In genomic region chr19:15287496-15287895, GRCh38 we compare ENCODE assay signal across 12 cellular contexts. TPM values are rescaled to one million over a fixed set of nuclear protein-coding genes. Genes with fewer than 3 reads are reported as not detected.
DNase-seq lines count a peak whose midpoint lies in the region; TF ChIP-seq lines count a peak whose summit lies in the region.
"Had no signal": no experiment of that assay in that cellular context is flagged by ENCODE, and none has a peak within 500 bp of the region (broad histone marks: within the 10 kb centered on the region; RNA-seq: fewer than 3 reads in every experiment).

No MANE protein-coding gene starts in this region.

- H3K4me1 Mint-ChIP-seq in T-helper 2 cell treated with Interferon-gamma antibody and Interleukin-4, amounts not matched to agents 5 μg/mL and 100 μg/mL, for 36 hours (ENCODE audit: low read depth) = peaks cover 88% of the 10 kb centered on the region
- H3K4me1 Mint-ChIP-seq in glutamatergic neuron (ENCODE audit: low read depth, unreplicated experiment) = peaks cover 77% of the 10 kb centered on the region

- no peaks in the 10 kb centered on the region for H3K9me3 Mint-ChIP-seq in T-helper 2 cell treated with Interferon-gamma antibody and Interleukin-4, amounts not matched to agents 5 μg/mL and 100 μg/mL, for 36 hours
- peaks cover 18% of the 10 kb centered on the region for H3K9me3 Mint-ChIP-seq in glutamatergic neuron (ENCODE audit: unreplicated experiment)

- H3K4me1 ChIP-seq in BLaER1 treated with 17β-estradiol and CSF1 and Interleukin-3, amounts not matched to agents 10 nM and 100 nM = peaks cover 100% of the 10 kb centered on the region in 10 experiments
- peaks cover 98% of the 10 kb centered on the region for H3K4me1 ChIP-seq in DOHH2 (ENCODE audit: control insufficient read depth, low read length)

- H3K27me3 Mint-ChIP-seq in T-helper 2 cell treated with Interferon-gamma antibody and Interleukin-4, amounts not matched to agents 5 μg/mL and 100 μg/mL, for 36 hours (ENCODE audit: low read depth) = no peaks in the 10 kb centered on the region
- H3K27me3 Mint-ChIP-seq in glutamatergic neuron (ENCODE audit: unreplicated experiment) = peaks cover 3% of the 10 kb centered on the region

- H3K27ac ChIP-seq in BLaER1 treated with 17β-estradiol and CSF1 and Interleukin-3, amounts not matched to agents 10 nM and 100 nM = peak overlapping the region in 8 of 11 experiments; percentile 19 to 74 (median 68); a peak in 12 of 22 replicates
- peak overlapping the region; percentile 88 for H3K27ac ChIP-seq in DOHH2 (ENCODE audit: low read depth, low read length)
- H3K27ac ChIP-seq: SJSA1 had no signal

- peak overlapping the region; percentile 9 for H3K27ac Mint-ChIP-seq in T-helper 2 cell treated with Interferon-gamma antibody and Interleukin-4, amounts not matched to agents 5 μg/mL and 100 μg/mL, for 36 hours
- H3K27ac Mint-ChIP-seq in glutamatergic neuron (ENCODE audit: unreplicated experiment) = peak overlapping the region; percentile 84

- H3K27me3 ChIP-seq in BLaER1 treated with 17β-estradiol and CSF1 and Interleukin-3, amounts not matched to agents 10 nM and 100 nM = no peaks in the 10 kb centered on the region
- no peaks in the 10 kb centered on the region for H3K27me3 ChIP-seq in DOHH2 (ENCODE audit: control insufficient read depth, low read length)
- H3K27me3 ChIP-seq: SJSA1 had no signal

- H3K4me3 Mint-ChIP-seq in T-helper 2 cell treated with Interferon-gamma antibody and Interleukin-4, amounts not matched to agents 5 μg/mL and 100 μg/mL, for 36 hours = peak overlapping the region; percentile 18
- no peak overlapping the region for H3K4me3 Mint-ChIP-seq in glutamatergic neuron (ENCODE audit: unreplicated experiment)

- H3K36me3 Mint-ChIP-seq in T-helper 2 cell treated with Interferon-gamma antibody and Interleukin-4, amounts not matched to agents 5 μg/mL and 100 μg/mL, for 36 hours (ENCODE audit: low read depth) = no peaks in the 10 kb centered on the region
- no peaks in the 10 kb centered on the region for H3K36me3 Mint-ChIP-seq in glutamatergic neuron (ENCODE audit: unreplicated experiment)

- TF ChIP-seq CTCF in DOHH2 (IDR thresholded peaks at IDR 0.05; ENCODE audit: low read depth, low read length, poor library complexity, severe bottlenecking) (no peak), glutamatergic neuron (IDR thresholded peaks at IDR 0.05; ENCODE audit: partially characterized antibody, unreplicated experiment) (no peak)

- no peaks in the 10 kb centered on the region for H3K9me3 ChIP-seq in BLaER1 treated with 17β-estradiol and CSF1 and Interleukin-3, amounts not matched to agents 10 nM and 100 nM (replicated peaks in 1 of 11)
- H3K9me3 ChIP-seq in DOHH2 (ENCODE audit: control insufficient read depth, insufficient read depth, low read length) = no peaks in the 10 kb centered on the region
- H3K9me3 ChIP-seq: SJSA1 had no signal

- H3K9ac ChIP-seq in BLaER1 treated with 17β-estradiol and CSF1 and Interleukin-3, amounts not matched to agents 10 nM and 100 nM = peak overlapping the region in 5 of 11 experiments; percentile 3 to 70 (median 63); a peak in 9 of 22 replicates

- peak overlapping the region; percentile 70 to 86 (median 82) for H3K4me2 ChIP-seq in BLaER1 treated with 17β-estradiol and CSF1 and Interleukin-3, amounts not matched to agents 10 nM and 100 nM
- H3K4me2 ChIP-seq in DOHH2 (ENCODE audit: low read length) = peak overlapping the region; percentile 70

- no peak for DNase-seq in T-helper 2 cell treated with Interferon-gamma antibody and Interleukin-4, amounts not matched to agents 5 μg/mL and 100 μg/mL, for 36 hours (ENCODE audit: low spot score)
- DNase-seq in glutamatergic neuron = no peak
- no peak for DNase-seq in T1000 (lab: John Stamatoyannopoulos, UW)
- no peak for DNase-seq in kidney tubule cell (ENCODE audit: low spot score)
- no peak for DNase-seq in DMS153 treated with DMSO at 0.1 percent for 48 hours (lab: John Stamatoyannopoulos, UW; ENCODE audit: unreplicated experiment)
- no peak for DNase-seq in NCI-H1105 (lab: John Stamatoyannopoulos, UW)
- DNase-seq: activated CD4-positive, alpha-beta T cell treated with anti-CD3 and anti-CD28 coated beads, Interleukin-2, amount 50 U/mL, for 1 hour; foreskin melanocyte; NCI-H1436 had no signal

- peaks cover 98% of the 10 kb centered on the region for H3K79me2 ChIP-seq in DOHH2 (ENCODE audit: control insufficient read depth, low read length)

- H4K20me1 ChIP-seq in BLaER1 treated with 17β-estradiol and CSF1 and Interleukin-3, amounts not matched to agents 10 nM and 100 nM = peaks cover 100% of the 10 kb centered on the region in 11 experiments
- H4K20me1 ChIP-seq in DOHH2 (ENCODE audit: control insufficient read depth, insufficient read depth, low read depth, low read length) = peaks cover 66% of the 10 kb centered on the region

- H3K9me2 ChIP-seq in DOHH2 (replicated peaks; ENCODE audit: control insufficient read depth, low read length) = no peaks in the 10 kb centered on the region

- no peaks in the 10 kb centered on the region for H3K36me3 ChIP-seq in BLaER1 treated with 17β-estradiol and CSF1 and Interleukin-3, amounts not matched to agents 10 nM and 100 nM
- no peaks in the 10 kb centered on the region for H3K36me3 ChIP-seq in DOHH2 (ENCODE audit: control insufficient read depth, low read length)

- no peak overlapping the region for H3K4me3 ChIP-seq in BLaER1 treated with 17β-estradiol and CSF1 and Interleukin-3, amounts not matched to agents 10 nM and 100 nM
- peak overlapping the region; percentile 58 for H3K4me3 ChIP-seq in DOHH2 (ENCODE audit: low read length)
- H3K4me3 ChIP-seq: SJSA1 had no signal

- peaks cover 27% of the 10 kb centered on the region for H3F3A ChIP-seq in DOHH2 (ENCODE audit: control insufficient read depth, insufficient read depth)

RNA-seq across cellular contexts. Expression of gene BRD4, which starts 44.8 kb away (rescaled TPM):
- 162 TPM for total RNA-seq in glutamatergic neuron (ENCODE audit: unreplicated experiment)

RNA-seq across cellular contexts. Expression of gene EPHX3, which starts 55.2 kb away (rescaled TPM):
- 0.61 TPM for total RNA-seq in glutamatergic neuron (ENCODE audit: unreplicated experiment)
